Comparison of ENCODE assay signal across 17 cellular contexts in the genomic region with DNA sequence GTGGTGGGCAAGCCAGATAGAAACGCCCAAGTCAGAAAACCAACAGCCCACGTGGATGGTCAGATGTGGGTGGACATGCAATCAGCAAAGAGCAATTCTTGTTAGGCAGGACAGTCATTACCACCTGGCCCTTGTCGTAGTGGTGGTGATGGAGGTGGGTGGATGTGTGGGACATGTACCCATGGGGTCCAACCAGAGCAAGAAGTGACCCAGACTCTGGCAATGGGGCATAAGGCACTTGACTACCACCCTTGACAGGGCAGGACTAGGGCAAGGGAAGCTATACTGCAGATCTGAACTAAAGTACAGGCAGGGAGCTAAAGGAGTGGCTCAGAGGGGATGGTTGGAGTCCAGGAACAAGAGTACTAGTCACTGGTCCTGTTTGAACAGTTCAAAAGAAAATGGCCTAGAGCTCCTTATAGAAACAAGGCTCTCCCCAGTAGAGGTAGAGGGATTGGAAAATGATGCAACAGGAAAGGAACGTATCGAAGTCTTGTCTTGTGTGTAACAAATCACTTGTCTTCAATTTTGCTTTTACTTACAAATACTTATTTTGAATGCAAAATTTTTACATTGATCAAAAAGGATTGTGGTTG. TPM values are rescaled to one million over a fixed set of nuclear protein-coding genes. Genes with fewer than 3 reads are reported as not detected.
DNase-seq lines count a peak whose midpoint lies in the region; ATAC-seq and TF ChIP-seq lines count a peak whose summit lies in the region.
"Had no signal": no experiment of that assay in that cellular context is flagged by ENCODE, and none has a peak within 500 bp of the region (broad histone marks: within the 10 kb centered on the region; RNA-seq: fewer than 3 reads in every experiment).

No MANE protein-coding gene starts in this region.

- WGBS in heart left ventricle, 4 donors = 87 to 91% (median 89%) methylated on average over 5 of the region's 5 CpGs
- WGBS in mesendoderm (ENCODE audit: extremely low coverage, insufficient coverage, low lambda C conversion rate) = no CpG with 5 or more reads among the region's 5 CpGs
- WGBS in thyroid gland, 2 donors = 95 to 96% methylated on average over 5 of the region's 5 CpGs

- no peak overlapping the region for H3K9ac ChIP-seq in mesendoderm (ENCODE audit: low read length)
- no peak overlapping the region for H3K9ac ChIP-seq in Karpas-422 (ENCODE audit: low read length)

- H3K79me2 ChIP-seq in mesendoderm (ENCODE audit: control insufficient read depth, insufficient read depth, low read length) (no peaks in the 10 kb centered on the region), Karpas-422 (ENCODE audit: low read length) (no peaks in the 10 kb centered on the region)

- H3K9me2 ChIP-seq in Karpas-422 (replicated peaks; ENCODE audit: insufficient read depth, low read length) = no peaks in the 10 kb centered on the region

- no peak overlapping the region for H2AFZ ChIP-seq in Karpas-422 (ENCODE audit: low read length)
- H2AFZ ChIP-seq: PC-9 had no signal

- no peak for DNase-seq in heart left ventricle
- DNase-seq in Right ventricle myocardium inferior (ENCODE audit: missing footprints) = no peak
- DNase-seq in mesendoderm = no peak
- DNase-seq in thyroid gland = no peak
- DNase-seq in Karpas-422 = no peak
- DNase-seq in LoVo (ENCODE audit: low spot score) = no peak
- DNase-seq in SW480 (ENCODE audit: low spot score) = no peak
- DNase-seq: COR-L47, NCI-H1092, NCI-H1694, NCI-H446 treated with DMSO at 0.1 percent for 48 hours, NCI-H748 treated with DMSO at 0.1 percent for 48 hours, PC-9, SIG-M5 had no signal

- H3K4ac ChIP-seq in mesendoderm (ENCODE audit: low read depth, low read length) = no peak overlapping the region

- no peak overlapping the region for H3K4me3 ChIP-seq in heart left ventricle
- no peak overlapping the region for H3K4me3 ChIP-seq in mesendoderm (ENCODE audit: low read length)
- H3K4me3 ChIP-seq in thyroid gland (replicated peaks in 1 of 3) = no peak overlapping the region
- H3K4me3 ChIP-seq in Karpas-422 (ENCODE audit: low read length) = no peak overlapping the region
- H3K4me3 ChIP-seq: PC-9 had no signal

- H3K4me2 ChIP-seq in mesendoderm (ENCODE audit: low read length) (no peak overlapping the region), Karpas-422 (ENCODE audit: low read depth, low read length, poor library complexity, severe bottlenecking) (no peak overlapping the region)
- H3K4me2 ChIP-seq: PC-9 had no signal

- H3K23ac ChIP-seq in mesendoderm (ENCODE audit: low read length) = peak overlapping the region; percentile 50

- H3K56ac ChIP-seq in mesendoderm (ENCODE audit: low read length) = no peak overlapping the region

- no peak overlapping the region for H2BK120ac ChIP-seq in mesendoderm (ENCODE audit: low read depth, low read length)

- peak in 3 of 4 donors; percentile 3 to 37 (median 11) for ATAC-seq in heart left ventricle
- ATAC-seq in Right ventricle myocardium inferior = no peak

- H2AK5ac ChIP-seq in mesendoderm (ENCODE audit: low read length) = no peak overlapping the region

- H3K27me3 ChIP-seq in heart left ventricle = no peaks in the 10 kb centered on the region
- no peaks in the 10 kb centered on the region for H3K27me3 ChIP-seq in mesendoderm (ENCODE audit: insufficient read depth, low read length, poor library complexity)
- no peaks in the 10 kb centered on the region for H3K27me3 ChIP-seq in thyroid gland
- no peaks in the 10 kb centered on the region for H3K27me3 ChIP-seq in Karpas-422 (ENCODE audit: low read length)

- peaks cover 0 to 46% (median 11%) of the 10 kb centered on the region in 12 donors for H3K4me1 ChIP-seq in heart left ventricle
- H3K4me1 ChIP-seq in mesendoderm (ENCODE audit: control insufficient read depth, low read depth, low read length) = no peaks in the 10 kb centered on the region
- H3K4me1 ChIP-seq in thyroid gland = peaks cover 15 to 16% of the 10 kb centered on the region in 2 donors
- H3K4me1 ChIP-seq in Karpas-422 (ENCODE audit: low read length) = no peaks in the 10 kb centered on the region

- no peak for TF ChIP-seq CTCF in heart left ventricle (IDR thresholded peaks at IDR 0.05)
- no peak for TF ChIP-seq CTCF in thyroid gland (IDR thresholded peaks at IDR 0.05)

- peaks cover 2% of the 10 kb centered on the region; the same call in 1 of the 2 replicates for H4K20me1 ChIP-seq in Karpas-422 (ENCODE audit: insufficient read depth, low read depth, low read length)

- H3K79me1 ChIP-seq in mesendoderm (ENCODE audit: low read length) = no peaks in the 10 kb centered on the region

- H3K18ac ChIP-seq in mesendoderm (ENCODE audit: low read length) = no peak overlapping the region

- no peak for TF ChIP-seq POLR2A in heart left ventricle (IDR thresholded peaks at IDR 0.05)
- no peak for TF ChIP-seq POLR2A in thyroid gland (IDR thresholded peaks at IDR 0.05)

- H3K27ac ChIP-seq in heart left ventricle (peak overlapping the region in 7 of 12 donors; percentile 2 to 61 (median 34)), cingulate gyrus (ENCODE audit: low read depth, low read length) (peak overlapping the region; percentile 51), mesendoderm (ENCODE audit: low read depth, low read length) (no peak overlapping the region), thyroid gland (peak overlapping the region; percentile 61 to 69 (median 66)), Karpas-422 (ENCODE audit: low read length) (no peak overlapping the region)
- H3K27ac ChIP-seq: PC-9 had no signal

- intact Hi-C loops in heart left ventricle (cut with DNase I) = no loop called here
- intact Hi-C loops in Right ventricle myocardium inferior (cut with DNase I) = no loop called here
- intact Hi-C loops in thyroid gland (cut with DNase I) = no loop called here

- H3K9me3 ChIP-seq in heart left ventricle = no peaks in the 10 kb centered on the region
- H3K9me3 ChIP-seq in thyroid gland = no peaks in the 10 kb centered on the region
- no peaks in the 10 kb centered on the region for H3K9me3 ChIP-seq in Karpas-422 (ENCODE audit: low read length)

- H3K36me3 ChIP-seq in heart left ventricle (peaks cover 0 to 2% (median 0%) of the 10 kb centered on the region in 9 donors), mesendoderm (ENCODE audit: control insufficient read depth, insufficient read depth, low read length) (no peaks in the 10 kb centered on the region), thyroid gland (no peaks in the 10 kb centered on the region), Karpas-422 (ENCODE audit: insufficient read depth, low read length) (no peaks in the 10 kb centered on the region)

- H4K8ac ChIP-seq in mesendoderm (ENCODE audit: low read depth, low read length) = no peak overlapping the region

- no peak overlapping the region for H4K5ac ChIP-seq in mesendoderm (ENCODE audit: low read length)

- no peak overlapping the region for H2BK5ac ChIP-seq in mesendoderm (ENCODE audit: low read length)

- H2BK15ac ChIP-seq in mesendoderm (replicated peaks; ENCODE audit: low read depth) = no peak overlapping the region

RNA-seq across cellular contexts. Expression of gene LMOD2, which starts 17.6 kb away (rescaled TPM):
- total RNA-seq in heart left ventricle (1,000 to 10,000 TPM in 3 of 9 donors, 100 to 1,000 TPM in 6; 348 to 1,479 (median 780) TPM), Right ventricle myocardium inferior (492 TPM), thyroid gland (not detected)
- 100 to 1,000 TPM; 202 to 467 TPM for polyA plus RNA-seq in heart left ventricle
- 0.03 TPM for polyA plus RNA-seq in mesendoderm (2013, experiment 1 of 2)
- 0.06 TPM for polyA plus RNA-seq in mesendoderm (2013, experiment 2 of 2)
- total RNA-seq in Karpas-422 (2014; rRNA removed; shearing (Covaris generic); ENCODE audit: low replicate concordance) = not detected in 2 replicates
- total RNA-seq: HT1080, M059J, PC-9 had no signal

Comparison
In these comparisons a context has a peak if more than half of its experiments do, and no peak if none do; other contexts are left out.
1. H3K27ac ChIP-seq: peak in heart left ventricle (7 of 12), cingulate gyrus (single experiment) and thyroid gland (3 of 3); none in mesendoderm (single experiment) and Karpas-422 (single experiment).
2. RNA of gene LMOD2, which starts 17.6 kb away (total RNA-seq): 348 to 1,479 TPM in heart left ventricle and 492 TPM in Right ventricle myocardium inferior (single experiment); not detected in thyroid gland and not detected in Karpas-422; every median in the first group is over 100 times any median in the second.